ENCODE assay signal across 17 cellular contexts in the genomic region with DNA sequence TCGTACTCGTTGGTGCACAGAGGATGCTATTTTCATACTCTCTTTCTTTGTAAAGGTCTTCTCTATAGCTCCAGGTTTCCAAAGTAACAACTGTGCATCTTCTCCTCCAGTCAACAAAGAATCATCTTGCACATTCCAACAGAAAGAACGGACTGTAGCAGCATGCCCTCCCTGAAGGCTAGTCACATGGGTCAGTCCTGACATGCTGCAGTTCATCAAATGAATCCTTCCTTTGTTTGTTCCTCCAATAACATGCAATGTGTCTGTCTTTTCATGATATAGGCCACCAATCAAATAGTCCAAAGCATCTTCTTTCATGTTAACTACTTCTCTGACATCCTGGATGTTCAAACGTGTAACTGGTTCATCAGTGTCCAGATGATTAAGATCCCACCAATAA.
DNase-seq lines count a peak whose midpoint lies in the region; TF ChIP-seq lines count a peak whose summit lies in the region.
"Had no signal": no experiment of that assay in that cellular context is flagged by ENCODE, and none has a peak within 500 bp of the region (broad histone marks: within the 10 kb centered on the region; RNA-seq: fewer than 3 reads in every experiment).

No MANE protein-coding gene starts in this region.

- DNase-seq in Ammon's horn (ENCODE audit: low spot score) (peak; percentile 78), caudate nucleus (lab: John Stamatoyannopoulos, UW) (peak in 21 of 61 donors; percentile 0 to 40 (median 6)), hippocampal formation (lab: John Stamatoyannopoulos, UW) (peak; percentile 15 to 35), putamen (ENCODE audit: low spot score) (peak; percentile 50), brain microvascular endothelial cell (no peak), NCI-H1694 (lab: John Stamatoyannopoulos, UW) (no peak), RWPE1 (ENCODE audit: low spot score) (no peak), 8988T (no peak)
- DNase-seq: CD4-positive, alpha-beta T cell; EL; GOT3; NCI-H1092 treated with DMSO at 0.1 percent for 48 hours; NCI-H1694 treated with DMSO at 0.1 percent for 48 hours; NCI-H2107; NCI-H510A; NCI-H774; SHP77 had no signal

- POLR2A ChIA-PET in RWPE1 (lab: Yijun Ruan, JAX; ENCODE audit: low non-redundant PET), result no interaction called here

- no peaks in the 10 kb centered on the region for H3K36me3 ChIP-seq in brain microvascular endothelial cell (replicated peaks)

- TF ChIP-seq CTCF in brain microvascular endothelial cell (IDR thresholded peaks at IDR 0.05; ENCODE audit: low read depth, low read length, missing control alignments), result no peak
- TF ChIP-seq CTCF in RWPE1 (conservative IDR thresholded peaks at IDR 0.05; ENCODE audit: low read depth), result no peak

- H3K4me3 ChIP-seq in brain microvascular endothelial cell (ENCODE audit: low read depth, low read length), result no peak overlapping the region

- H3K27ac ChIP-seq in caudate nucleus (ENCODE audit: low read depth, low read length) (peak overlapping the region; percentile 19), brain microvascular endothelial cell (no peak overlapping the region), RWPE1 (no peak overlapping the region)

- CTCF ChIA-PET in RWPE1 (lab: Yijun Ruan, JAX), result no interaction called here

- no peaks in the 10 kb centered on the region for H3K27me3 ChIP-seq in brain microvascular endothelial cell (replicated peaks)

- in situ Hi-C loops in brain microvascular endothelial cell (cut with HindIII; ENCODE audit: low pct_ligation_motif_present, low sequenced_read_pairs), result no loop called here

Comparison
In these comparisons a context has a peak if more than half of its experiments do, and no peak if none do; other contexts are left out.
1. DNase-seq: peak in Ammon's horn (single experiment), hippocampal formation (2 of 2) and putamen (single experiment); none in brain microvascular endothelial cell (single experiment), NCI-H1694 (single experiment), RWPE1 (single experiment) and 8988T (single experiment).